Comparison of ENCODE assay signal across 1 cellular context in genomic region chr1:928825-929661, GRCh38.
TF ChIP-seq lines count a peak whose summit lies in the region.

No MANE protein-coding gene starts in this region.

TF ChIP-seq in HepG2, 621 proteins besides CTCF, POLR2A, EP300 and RAD21 (continued from another document and continues in another):
- no peak for TF ChIP-seq ZNF800 (CRISPR knock-in tag; IDR thresholded peaks at IDR 0.05)
- no peak for TF ChIP-seq ZFP90 (CRISPR knock-in tag; IDR thresholded peaks at IDR 0.05; ENCODE audit: borderline replicate concordance)
- no peak for TF ChIP-seq ZFP91 (CRISPR knock-in tag; IDR thresholded peaks at IDR 0.05; ENCODE audit: borderline replicate concordance)
- TF ChIP-seq ZNF512B (CRISPR knock-in tag; IDR thresholded peaks at IDR 0.05; ENCODE audit: borderline replicate concordance) = no peak
- no peak for TF ChIP-seq ZNF780A (CRISPR knock-in tag; IDR thresholded peaks at IDR 0.05)
- no peak for TF ChIP-seq ZBTB33 (CRISPR knock-in tag; IDR thresholded peaks at IDR 0.05)
- TF ChIP-seq NFKBIZ (CRISPR knock-in tag; IDR thresholded peaks at IDR 0.05) = no peak
- TF ChIP-seq CCAR2 (optimal IDR thresholded peaks at IDR 0.05; ENCODE audit: low read depth, low read length) = no peak
- no peak for TF ChIP-seq TMF1 (CRISPR knock-in tag; IDR thresholded peaks at IDR 0.05; ENCODE audit: low read depth)
- TF ChIP-seq ELF4 (CRISPR knock-in tag; IDR thresholded peaks at IDR 0.05; ENCODE audit: borderline replicate concordance) = no peak
- TF ChIP-seq SRSF9 (IDR thresholded peaks at IDR 0.05; ENCODE audit: borderline replicate concordance, insufficient read depth, low read depth, low read length, poor library complexity, severe bottlenecking) = no peak
- peak; percentile 51 for TF ChIP-seq BCL6 (CRISPR knock-in tag; IDR thresholded peaks at IDR 0.05)
- TF ChIP-seq DMAP1 (CRISPR knock-in tag; IDR thresholded peaks at IDR 0.05) = no peak
- TF ChIP-seq HES4 (CRISPR knock-in tag; IDR thresholded peaks at IDR 0.05; ENCODE audit: borderline replicate concordance) = no peak
- TF ChIP-seq XBP1 (CRISPR knock-in tag; IDR thresholded peaks at IDR 0.05) = no peak
- peak; percentile 27; the same call in 1 of the 2 replicates for TF ChIP-seq PATZ1 (CRISPR knock-in tag; IDR thresholded peaks at IDR 0.05)
- no peak for TF ChIP-seq ZNF513 (CRISPR knock-in tag; conservative IDR thresholded peaks at IDR 0.05)
- TF ChIP-seq ZBTB7A (CRISPR knock-in tag; IDR thresholded peaks at IDR 0.05) = no peak
- TF ChIP-seq HIVEP1 (CRISPR knock-in tag; IDR thresholded peaks at IDR 0.05) = no peak
- no peak for TF ChIP-seq NFRKB (IDR thresholded peaks at IDR 0.05)
- TF ChIP-seq ZNF543 (CRISPR knock-in tag; IDR thresholded peaks at IDR 0.05) = no peak
- TF ChIP-seq ZSCAN20 (CRISPR knock-in tag; IDR thresholded peaks at IDR 0.05; ENCODE audit: borderline replicate concordance) = no peak
- TF ChIP-seq ZNF720 (CRISPR knock-in tag; IDR thresholded peaks at IDR 0.05) = no peak
- no peak for TF ChIP-seq E2F2 (CRISPR knock-in tag; IDR thresholded peaks at IDR 0.05; ENCODE audit: borderline replicate concordance)
- no peak for TF ChIP-seq CBX1 (IDR thresholded peaks at IDR 0.05; ENCODE audit: low read depth)
- TF ChIP-seq ZNF24 (IDR thresholded peaks at IDR 0.05) = no peak
- no peak for TF ChIP-seq TRIM22 (IDR thresholded peaks at IDR 0.05)
- no peak for TF ChIP-seq ATF7-NPFF (CRISPR knock-in tag; IDR thresholded peaks at IDR 0.05; ENCODE audit: low read depth)
- TF ChIP-seq ASH2L (IDR thresholded peaks at IDR 0.05; ENCODE audit: insufficient read length, low read depth, low read length) = no peak
- TF ChIP-seq ZNF709 (CRISPR knock-in tag; IDR thresholded peaks at IDR 0.05) = no peak
- TF ChIP-seq FOXC1 (CRISPR knock-in tag; IDR thresholded peaks at IDR 0.05; ENCODE audit: borderline replicate concordance) = no peak
- peak; percentile 59; the same call in 1 of the 2 replicates for TF ChIP-seq EED (CRISPR knock-in tag; IDR thresholded peaks at IDR 0.05)
- no peak for TF ChIP-seq ZNF362 (CRISPR knock-in tag; IDR thresholded peaks at IDR 0.05; ENCODE audit: borderline replicate concordance)
- TF ChIP-seq MTF1 (CRISPR knock-in tag; IDR thresholded peaks at IDR 0.05) = no peak
- no peak for TF ChIP-seq ARID5B (CRISPR knock-in tag; IDR thresholded peaks at IDR 0.05)
- no peak for TF ChIP-seq CREBL2 (CRISPR knock-in tag; IDR thresholded peaks at IDR 0.05; ENCODE audit: borderline replicate concordance)
- TF ChIP-seq ZFX (CRISPR knock-in tag; IDR thresholded peaks at IDR 0.05; ENCODE audit: low read depth) = peak; percentile 29; the same call in 1 of the 2 replicates
